ENCODE assay signal across 8 cellular contexts in the genomic region with DNA sequence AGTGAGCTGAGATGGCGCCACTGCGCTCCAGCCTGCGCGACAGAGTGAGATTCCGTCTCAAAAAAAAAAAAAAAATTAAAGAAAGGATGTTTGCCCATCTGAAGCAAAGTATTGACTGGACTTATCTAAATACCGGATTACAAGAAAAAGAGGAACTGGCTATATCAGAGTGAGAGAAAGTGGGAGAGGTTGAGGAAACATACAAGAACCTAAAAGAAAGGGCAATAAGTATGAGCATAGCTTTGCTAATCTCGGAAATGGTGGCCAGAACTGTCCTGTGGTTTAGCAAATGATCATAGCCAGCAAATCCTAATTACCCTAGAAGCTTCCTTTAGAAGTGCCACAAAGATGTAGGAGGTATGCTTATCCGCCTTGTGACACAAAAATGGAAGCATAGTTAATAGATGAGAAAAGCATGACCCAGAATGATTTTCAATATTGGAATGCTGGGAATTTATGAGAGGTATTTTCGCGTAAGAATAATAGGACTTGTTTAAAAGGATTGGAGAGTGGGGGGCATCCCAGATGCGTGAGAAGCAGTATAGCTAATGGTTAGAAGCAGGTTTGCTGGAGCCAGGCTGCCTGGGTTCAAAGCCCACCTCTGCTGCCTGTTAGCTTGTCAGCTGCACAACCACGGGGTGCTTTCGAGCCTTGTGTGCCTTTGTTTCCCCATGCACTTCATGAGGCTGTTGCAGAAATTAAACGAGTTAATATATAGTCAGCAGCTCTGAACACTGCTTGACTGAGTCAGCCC. TPM values are rescaled to one million over a fixed set of nuclear protein-coding genes. Genes with fewer than 3 reads are reported as not detected.
A peak's percentile ranks its signal among the peaks of the same experiment; 100 is the strongest.
DNase-seq lines count a peak whose midpoint lies in the region; ATAC-seq, FAIRE-seq and TF ChIP-seq lines count a peak whose summit lies in the region.

No MANE protein-coding gene starts in this region.

- no peak for TF ChIP-seq CTCF in A673 (conservative IDR thresholded peaks at IDR 0.05; ENCODE audit: low read depth, low read length)
- no peak for TF ChIP-seq CTCF in HEK293 (tag by site-specific recombination; IDR thresholded peaks at IDR 0.05)
- TF ChIP-seq CTCF in WERI-Rb-1 (IDR thresholded peaks at IDR 0.05; ENCODE audit: low read depth, low read length), result no peak

- H3K4me3 ChIP-seq in A673 (ENCODE audit: low read depth, low read length, poor library complexity, severe bottlenecking) (peak overlapping the region; percentile 91), HEK293 (ENCODE audit: low read depth, low read length) (peak overlapping the region; percentile 74), WERI-Rb-1 (ENCODE audit: low read depth, low read length) (peak overlapping the region; percentile 99), small intestine (ENCODE audit: low read depth in 1 of 2, low read length in 2 of 2) (peak overlapping the region; percentile 88 to 98)

- 71 to 74% (median 71%) methylated on average over 14 of the region's 14 CpGs for WGBS in small intestine, 3 donors

- H3K27me3 ChIP-seq in A673 (replicated peaks; ENCODE audit: insufficient read depth, low read depth, low read length, poor library complexity), result no peaks in the 10 kb centered on the region
- no peaks in the 10 kb centered on the region for H3K27me3 ChIP-seq in WERI-Rb-1 (ENCODE audit: insufficient read depth, low read depth, severe bottlenecking)
- H3K27me3 ChIP-seq in small intestine (ENCODE audit: control insufficient read depth in 2 of 2, insufficient read depth in 2 of 2, low read length in 2 of 2), result no peaks in the 10 kb centered on the region

- intact Hi-C loops in A673 (cut with micrococcal nuclease; ENCODE audit: unreplicated experiment), result no loop called here

- FAIRE-seq in small intestine (lab: Jason Lieb, UNC), result no peak

- ATAC-seq in HG03565 (IDR thresholded peaks at IDR 0.05; ENCODE audit: unreplicated experiment), result no peak

- H3K36me3 ChIP-seq in A673 (ENCODE audit: insufficient read depth, low read length, poor library complexity, severe bottlenecking), result peaks cover 6% of the 10 kb centered on the region
- H3K36me3 ChIP-seq in HEK293 (ENCODE audit: control insufficient read depth in 2 of 2, insufficient read depth in 1 of 2, low read length in 2 of 2), result peaks cover 8 to 14% of the 10 kb centered on the region in 2 experiments
- H3K36me3 ChIP-seq in WERI-Rb-1, result no peaks in the 10 kb centered on the region
- no peaks in the 10 kb centered on the region for H3K36me3 ChIP-seq in small intestine (ENCODE audit: control insufficient read depth in 2 of 2, insufficient read depth in 2 of 2, low read length in 2 of 2)

- H3K27ac ChIP-seq in A673 (ENCODE audit: low read depth, low read length, poor library complexity, severe bottlenecking) (peak overlapping the region; percentile 89), HEK293 (ENCODE audit: extremely low read depth, low read depth, low read length) (peak overlapping the region; percentile 78; the same call in 1 of the 2 replicates), WERI-Rb-1 (no peak overlapping the region), small intestine (ENCODE audit: low read depth in 1 of 2, low read length in 1 of 2) (peak overlapping the region in 1 of 2 donors; percentile 87)

- BruUV-seq in A673 (replicated peaks; lab: Mats Ljungman, UMichigan), result no TSS peak

- CTCF ChIA-PET in A673 (lab: Charles Lee) (no interaction called here), HEK293 (lab: Yijun Ruan, JAX) (interaction anchor here (0.7 to 0.9 kb wide), 2 partner anchors 112 to 123 kb away, joined by 3 read pairs; no protein-coding TSS in a partner anchor)

- DNase-seq in A673 (ENCODE audit: low spot score) (no peak), WERI-Rb-1 (no peak), hepatic stellate cell (ENCODE audit: low spot score) (peak; percentile 76), small intestine (no peak), HuH-7 (ENCODE audit: low spot score) (no peak), NCI-H524 treated with DMSO at 0.1 percent for 48 hours (lab: John Stamatoyannopoulos, UW) (no peak)

- H3K4me1 ChIP-seq in A673 (ENCODE audit: insufficient read depth, low read length, poor library complexity, severe bottlenecking) (peaks cover 15% of the 10 kb centered on the region), HEK293 (ENCODE audit: control insufficient read depth, insufficient read depth, low read length) (peaks cover 2% of the 10 kb centered on the region; the same call in 1 of the 2 replicates), small intestine (ENCODE audit: control insufficient read depth in 2 of 2, insufficient read depth in 1 of 2, low read depth in 1 of 2, low read length in 1 of 2) (peaks cover 0 to 15% of the 10 kb centered on the region in 2 donors)

- H3K9me3 ChIP-seq in A673 (ENCODE audit: low read depth, low read length, poor library complexity, severe bottlenecking) (no peaks in the 10 kb centered on the region), HEK293 (ENCODE audit: control insufficient read depth, insufficient read depth, low read depth, low read length) (no peaks in the 10 kb centered on the region), WERI-Rb-1 (ENCODE audit: severe bottlenecking) (no peaks in the 10 kb centered on the region), small intestine (ENCODE audit: control insufficient read depth, low read depth) (no peaks in the 10 kb centered on the region)

- POLR2A ChIA-PET in A673 (lab: Charles Lee; ENCODE audit: low non-redundant PET), result no interaction called here
- POLR2A ChIA-PET in HEK293 (lab: Yijun Ruan, JAX), result interaction anchor here (0.7 to 1.7 kb wide), 3 partner anchors 14 to 133 kb away, joined by 3 to 5 read pairs (median 4); a partner anchor contains a TSS

TF ChIP-seq in HEK293, 187 proteins besides CTCF, POLR2A, EP300 and RAD21 (continues in another document):
- TF ChIP-seq ZNF404 (tag by site-specific recombination; IDR thresholded peaks at IDR 0.05) (no peak), ZNF146 (tag by site-specific recombination; IDR thresholded peaks at IDR 0.05) (no peak), SP3 (tag by site-specific recombination; IDR thresholded peaks at IDR 0.05) (no peak), ZNF629 (tag by site-specific recombination; IDR thresholded peaks at IDR 0.05) (no peak), ZBTB48 (tag by site-specific recombination; IDR thresholded peaks at IDR 0.05) (no peak), ZNF335 (tag by site-specific recombination; conservative IDR thresholded peaks at IDR 0.05) (no peak), YY1 (tag by site-specific recombination; IDR thresholded peaks at IDR 0.05) (no peak), PRDM1 (tag by site-specific recombination; IDR thresholded peaks at IDR 0.05) (no peak), ZFHX2 (tag by site-specific recombination; conservative IDR thresholded peaks at IDR 0.05) (no peak), GLIS1 (tag by site-specific recombination; IDR thresholded peaks at IDR 0.05) (no peak), ZEB2 (tag by site-specific recombination; IDR thresholded peaks at IDR 0.05) (no peak), ZNF670 (tag by site-specific recombination; IDR thresholded peaks at IDR 0.05; ENCODE audit: low read depth) (no peak), ZNF155 (tag by site-specific recombination; IDR thresholded peaks at IDR 0.05) (no peak)
- TF ChIP-seq, protein P1, sequence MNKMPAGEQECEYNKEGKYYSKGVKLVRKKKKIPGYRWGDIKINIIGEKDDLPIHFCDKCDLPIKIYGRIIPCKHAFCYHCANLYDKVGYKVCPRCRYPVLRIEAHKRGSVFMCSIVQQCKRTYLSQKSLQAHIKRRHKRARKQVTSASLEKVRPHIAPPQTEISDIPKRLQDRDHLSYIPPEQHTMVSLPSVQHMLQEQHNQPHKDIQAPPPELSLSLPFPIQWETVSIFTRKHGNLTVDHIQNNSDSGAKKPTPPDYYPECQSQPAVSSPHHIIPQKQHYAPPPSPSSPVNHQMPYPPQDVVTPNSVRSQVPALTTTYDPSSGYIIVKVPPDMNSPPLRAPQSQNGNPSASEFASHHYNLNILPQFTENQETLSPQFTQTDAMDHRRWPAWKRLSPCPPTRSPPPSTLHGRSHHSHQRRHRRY (tag by site-specific recombination; IDR thresholded peaks at IDR 0.05), result no peak
- TF ChIP-seq, protein P2, sequence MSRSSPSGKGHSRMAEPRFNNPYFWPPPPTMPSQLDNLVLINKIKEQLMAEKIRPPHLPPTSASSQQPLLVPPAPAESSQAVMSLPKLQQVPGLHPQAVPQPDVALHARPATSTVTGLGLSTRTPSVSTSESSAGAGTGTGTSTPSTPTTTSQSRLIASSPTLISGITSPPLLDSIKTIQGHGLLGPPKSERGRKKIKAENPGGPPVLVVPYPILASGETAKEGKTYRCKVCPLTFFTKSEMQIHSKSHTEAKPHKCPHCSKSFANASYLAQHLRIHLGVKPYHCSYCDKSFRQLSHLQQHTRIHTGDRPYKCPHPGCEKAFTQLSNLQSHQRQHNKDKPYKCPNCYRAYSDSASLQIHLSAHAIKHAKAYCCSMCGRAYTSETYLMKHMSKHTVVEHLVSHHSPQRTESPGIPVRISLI (tag by site-specific recombination; IDR thresholded peaks at IDR 0.05), result no peak

RNA-seq across cellular contexts. Expression of a gene that starts 1.2 kb away (rescaled TPM):
- 137 and 163 TPM in 2 replicates for total RNA-seq in A673 (2021)
- polyA plus RNA-seq in small intestine, result 10 to 100 TPM; 16.8 to 32.3 (median 27.8) TPM

RNA-seq across cellular contexts. Expression of a gene that starts 38.6 kb away (rescaled TPM):
- not detected in 2 replicates for total RNA-seq in A673 (2021)
- polyA plus RNA-seq in small intestine, result under 1 TPM in 1 of 3 donors, not detected in 2; 0.03 TPM

RNA-seq across cellular contexts. Expression of a gene that starts 55.6 kb away (rescaled TPM):
- 101 and 104 TPM in 2 replicates for total RNA-seq in A673 (2021)
- polyA plus RNA-seq in small intestine, result 10 to 100 TPM; 12.4 to 23.4 (median 19.0) TPM
